ENCODE assay signal across 11 cellular contexts in the genomic region with DNA sequence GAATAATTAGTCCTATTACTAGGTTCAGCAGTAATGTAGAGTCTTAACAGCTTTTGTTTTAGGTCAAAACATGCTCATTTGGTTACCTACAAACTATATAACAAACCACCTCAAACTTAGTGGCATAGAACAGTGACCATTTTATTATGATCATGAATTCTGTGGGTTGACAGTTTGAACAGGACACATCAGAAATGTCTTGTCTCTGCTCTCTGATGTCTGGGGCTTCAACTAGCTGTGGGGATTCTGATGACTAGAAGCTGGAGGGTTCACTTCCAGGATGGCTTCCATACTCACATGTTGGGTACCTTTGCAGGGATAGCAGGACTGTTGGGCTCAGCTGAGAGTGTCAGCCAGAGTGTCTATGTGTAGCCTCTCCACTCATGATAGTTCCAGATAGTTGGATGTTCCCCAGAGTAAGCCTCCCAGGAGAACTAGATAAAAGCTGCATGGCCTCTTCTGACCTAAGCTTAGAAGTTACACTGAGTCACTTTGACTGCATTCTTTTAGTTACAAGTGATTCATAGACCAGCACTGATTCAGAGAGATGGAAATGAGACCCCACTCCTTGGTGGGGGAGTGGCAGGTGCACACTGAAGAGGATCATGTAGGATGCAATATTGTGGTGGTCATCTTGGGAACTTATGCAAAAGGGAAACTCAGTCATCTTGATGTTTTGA. TPM values are rescaled to one million over a fixed set of nuclear protein-coding genes. Genes with fewer than 3 reads are reported as not detected.
DNase-seq lines count a peak whose midpoint lies in the region; ATAC-seq and TF ChIP-seq lines count a peak whose summit lies in the region.
"Had no signal": no experiment of that assay in that cellular context is flagged by ENCODE, and none has a peak within 500 bp of the region (broad histone marks: within the 10 kb centered on the region; RNA-seq: fewer than 3 reads in every experiment).

No MANE protein-coding gene starts in this region.

- H3K9me3 ChIP-seq in OCI-LY1 (ENCODE audit: low read length) (no peaks in the 10 kb centered on the region), skeletal muscle satellite cell (replicated peaks; ENCODE audit: low read length) (no peaks in the 10 kb centered on the region)

- H3K27me3 Mint-ChIP-seq in activated CD4-positive, alpha-beta T cell treated with anti-CD3 and anti-CD28 coated beads, Interleukin-2, amount 10 ng/mL, durations not matched to agents 24 days and 14 days = no peaks in the 10 kb centered on the region

- no peak for TF ChIP-seq CTCF in OCI-LY1 (IDR thresholded peaks at IDR 0.05; ENCODE audit: low read length)

- H3K4me1 Mint-ChIP-seq in activated CD4-positive, alpha-beta T cell treated with anti-CD3 and anti-CD28 coated beads, Interleukin-2, amount 10 ng/mL, durations not matched to agents 24 days and 14 days = peaks cover 36% of the 10 kb centered on the region

- H3K27ac Mint-ChIP-seq in activated CD4-positive, alpha-beta T cell treated with anti-CD3 and anti-CD28 coated beads, Interleukin-2, amount 10 ng/mL, durations not matched to agents 24 days and 14 days = peak overlapping the region; percentile 40

- H3K9ac ChIP-seq in OCI-LY1 (ENCODE audit: low read length) (no peak overlapping the region), skeletal muscle satellite cell (ENCODE audit: low read depth, low read length) (no peak overlapping the region)

- peaks cover 4% of the 10 kb centered on the region for H3K9me3 Mint-ChIP-seq in activated CD4-positive, alpha-beta T cell treated with anti-CD3 and anti-CD28 coated beads, Interleukin-2, amount 10 ng/mL, durations not matched to agents 24 days and 14 days

- no peaks in the 10 kb centered on the region for H3K27me3 ChIP-seq in OCI-LY1 (ENCODE audit: insufficient read depth, low read length)
- H3K27me3 ChIP-seq in skeletal muscle satellite cell (ENCODE audit: control insufficient read depth, insufficient read depth, low read length) = no peaks in the 10 kb centered on the region

- H3K4me3 Mint-ChIP-seq in activated CD4-positive, alpha-beta T cell treated with anti-CD3 and anti-CD28 coated beads, Interleukin-2, amount 10 ng/mL, durations not matched to agents 24 days and 14 days = no peak overlapping the region

- H3K9me2 ChIP-seq in OCI-LY1 (ENCODE audit: low read depth, low read length) = no peaks in the 10 kb centered on the region

- peaks cover 98% of the 10 kb centered on the region for H3K79me2 ChIP-seq in OCI-LY1 (ENCODE audit: insufficient read depth, low read length)

- DNase-seq in activated CD4-positive, alpha-beta T cell treated with anti-CD3 and anti-CD28 coated beads, Interleukin-2, amount 10 ng/mL, durations not matched to agents 24 days and 14 days = no peak
- no peak for DNase-seq in activated CD4-positive, alpha-beta T cell treated with anti-CD3 and anti-CD28 coated beads, Interleukin-2, amount 50 U/mL, for 4 hours
- no peak for DNase-seq in Right ventricle myocardium superior
- DNase-seq: activated naive CD4-positive, alpha-beta T cell treated with Interleukin-2 at 50 U/mL for 16 hours; effector CD8-positive, alpha-beta T cell; posterior cingulate gyrus had no signal

- H2AFZ ChIP-seq in OCI-LY1 (ENCODE audit: low read length) = no peak overlapping the region

- ATAC-seq in Right ventricle myocardium superior (ENCODE audit: poor library complexity) = peak; percentile 81
- ATAC-seq in HG03159 (IDR thresholded peaks at IDR 0.05; ENCODE audit: unreplicated experiment) = no peak
- no peak for ATAC-seq in GM21717 (IDR thresholded peaks at IDR 0.05; ENCODE audit: unreplicated experiment)
- no peak for ATAC-seq in HG03354 (IDR thresholded peaks at IDR 0.05; ENCODE audit: poor library complexity, severe bottlenecking, unreplicated experiment)

- no peak overlapping the region for H3K4me2 ChIP-seq in OCI-LY1 (ENCODE audit: low read length)
- peak overlapping the region; percentile 38 for H3K4me2 ChIP-seq in skeletal muscle satellite cell (ENCODE audit: low read length)

- H3K4me3 ChIP-seq in OCI-LY1 (ENCODE audit: low read depth, low read length, poor library complexity, severe bottlenecking) (no peak overlapping the region), skeletal muscle satellite cell (ENCODE audit: low read length) (no peak overlapping the region)

- peaks cover 12% of the 10 kb centered on the region; the same call in 1 of the 2 replicates for H3F3A ChIP-seq in OCI-LY1 (ENCODE audit: insufficient read depth, low read length)

- peaks cover 7% of the 10 kb centered on the region for H3K36me3 Mint-ChIP-seq in activated CD4-positive, alpha-beta T cell treated with anti-CD3 and anti-CD28 coated beads, Interleukin-2, amount 10 ng/mL, durations not matched to agents 24 days and 14 days (ENCODE audit: low read depth)

- peaks cover 7% of the 10 kb centered on the region; the same call in 1 of the 2 replicates for H3K36me3 ChIP-seq in OCI-LY1 (ENCODE audit: insufficient read depth, low read length)
- no peaks in the 10 kb centered on the region for H3K36me3 ChIP-seq in skeletal muscle satellite cell (ENCODE audit: insufficient read depth, low read length)

- peak overlapping the region; percentile 3 for H3K27ac ChIP-seq in OCI-LY1 (ENCODE audit: low read depth, low read length, poor library complexity, severe bottlenecking)

- H4K20me1 ChIP-seq in OCI-LY1 (ENCODE audit: insufficient read depth, low read length) = no peaks in the 10 kb centered on the region

- H3K4me1 ChIP-seq in OCI-LY1 (ENCODE audit: insufficient read depth, low read length, severe bottlenecking) (peaks cover 48% of the 10 kb centered on the region), skeletal muscle satellite cell (ENCODE audit: control insufficient read depth, insufficient read depth, low read length) (peaks cover 18% of the 10 kb centered on the region)

- intact Hi-C loops in activated CD4-positive, alpha-beta T cell treated with anti-CD3 and anti-CD28 coated beads, Interleukin-2, amount 10 ng/mL, durations not matched to agents 24 days and 14 days (cut with micrococcal nuclease) = no loop called here
- intact Hi-C loops in Right ventricle myocardium superior (cut with DNase I) = no loop called here

RNA-seq across cellular contexts. Expression of a gene that starts 32.6 kb away (rescaled TPM):
- 14.8 and 15.2 TPM in 2 replicates for total RNA-seq in activated CD4-positive, alpha-beta T cell treated with anti-CD3 and anti-CD28 coated beads, Interleukin-2, amount 10 ng/mL, durations not matched to agents 24 days and 14 days
- 64.5 TPM for total RNA-seq in Right ventricle myocardium superior
- 6.8 and 10.0 TPM in 2 replicates for total RNA-seq in skeletal muscle satellite cell (2012; rRNA removed)
